Comparison of ENCODE assay signal across 9 cellular contexts in genomic region chr15:23686466-23687142, GRCh38. TPM values are rescaled to one million over a fixed set of nuclear protein-coding genes. Genes with fewer than 3 reads are reported as not detected.
DNase-seq lines count a peak whose midpoint lies in the region; ATAC-seq and TF ChIP-seq lines count a peak whose summit lies in the region.
"Had no signal": no experiment of that assay in that cellular context is flagged by ENCODE, and none has a peak within 500 bp of the region (broad histone marks: within the 10 kb centered on the region; RNA-seq: fewer than 3 reads in every experiment).

No MANE protein-coding gene starts in this region.

- peaks cover 5% of the 10 kb centered on the region for H3K36me3 Mint-ChIP-seq in brain

- H3F3A ChIP-seq in GM23248 (ENCODE audit: insufficient read depth): no peaks in the 10 kb centered on the region

- H3K4me3 Mint-ChIP-seq in brain: peak overlapping the region; percentile 78 to 83 (median 79)

- peaks cover 9% of the 10 kb centered on the region; the same call in 1 of the 2 replicates for H3K4me1 ChIP-seq in GM23248 (ENCODE audit: insufficient read depth)
- H3K4me1 ChIP-seq in iPS-20b (ENCODE audit: insufficient read depth, low read length): no peaks in the 10 kb centered on the region

- peaks cover 28% of the 10 kb centered on the region for H3K4me1 Mint-ChIP-seq in brain

- peak overlapping the region; percentile 64 for H3K4me3 ChIP-seq in GM23248
- H3K4me3 ChIP-seq in iPS-20b (ENCODE audit: low read length): peak overlapping the region; percentile 67
- H3K4me3 ChIP-seq in skeletal muscle cell (ENCODE audit: low read depth, low read length): peak overlapping the region; percentile 62

- H3K27ac Mint-ChIP-seq in brain: peak overlapping the region in 4 of 5 experiments; percentile 47 to 69 (median 56)

- H2AFZ ChIP-seq in GM23248: peak overlapping the region; percentile 74

- H3K9ac ChIP-seq in GM23248 (peak overlapping the region; percentile 73), iPS-20b (ENCODE audit: low read depth, low read length) (peak overlapping the region; percentile 48; the same call in 1 of the 2 replicates)

- WGBS in GM23248 (ENCODE audit: low coverage in 1 of 2, low lambda C conversion rate in 2 of 2, missing lambda C conversion rate in 2 of 2), 2 experiments: 30 to 34% methylated on average over 45 to 53 of the region's 57 CpGs

- peak overlapping the region; percentile 49 for H3K4me2 ChIP-seq in GM23248 (ENCODE audit: unreplicated experiment)

- H3K9me3 ChIP-seq in GM23248 (ENCODE audit: low read depth) (no peaks in the 10 kb centered on the region), iPS-20b (ENCODE audit: insufficient read depth, low read depth, low read length) (peaks cover 23% of the 10 kb centered on the region)

- no peaks in the 10 kb centered on the region for H3K9me2 ChIP-seq in GM23248 (ENCODE audit: insufficient read depth)

- DNase-seq in GM23248 (peak; percentile 45), skeletal muscle cell (ENCODE audit: low read depth) (no peak), DMS 273 treated with DMSO at 0.1 percent for 48 hours (lab: John Stamatoyannopoulos, UW) (no peak), A172 (ENCODE audit: low spot score) (no peak)
- DNase-seq: NCI-H1436 treated with DMSO at 0.1 percent for 48 hours had no signal

- no peak for TF ChIP-seq CTCF in brain (conservative IDR thresholded peaks at IDR 0.05)

- in situ Hi-C loops in GM23248 (cut with MboI): no loop called here

- H3K27me3 ChIP-seq in GM23248 (replicated peaks; ENCODE audit: insufficient read depth): no peaks in the 10 kb centered on the region
- H3K27me3 ChIP-seq in iPS-20b (ENCODE audit: insufficient read depth, low read length): no peaks in the 10 kb centered on the region

- ATAC-seq in HG03045 (IDR thresholded peaks at IDR 0.05; ENCODE audit: unreplicated experiment) (no peak), HG02588 (IDR thresholded peaks at IDR 0.05; ENCODE audit: unreplicated experiment) (no peak)

- peaks cover 6% of the 10 kb centered on the region for H3K79me2 ChIP-seq in GM23248 (ENCODE audit: insufficient read depth)

- H3K36me3 ChIP-seq in GM23248 (ENCODE audit: low read depth) (no peaks in the 10 kb centered on the region), iPS-20b (ENCODE audit: insufficient read depth, low read depth, low read length) (no peaks in the 10 kb centered on the region)

- peaks cover 0 to 33% (median 4%) of the 10 kb centered on the region in 5 experiments for H3K9me3 Mint-ChIP-seq in brain

- H3K27ac ChIP-seq in GM23248 (peak overlapping the region; percentile 28), iPS-20b (ENCODE audit: low read length) (no peak overlapping the region)

- H3K27me3 Mint-ChIP-seq in brain: peaks cover 2% of the 10 kb centered on the region

- no peaks in the 10 kb centered on the region for H4K20me1 ChIP-seq in GM23248 (ENCODE audit: insufficient read depth)

RNA-seq across cellular contexts. Expression of gene NDN, which starts 0.5 kb away (rescaled TPM):
- total RNA-seq in GM23248 (2014; rRNA removed; shearing (Covaris generic)): 127 and 133 TPM in 2 replicates
- 76.9 and 78.7 TPM in 2 replicates for polyA plus RNA-seq in GM23248 (2016; fragmentation: Nextera tagmentation; extraction: Ambion mirVana)
- polyA plus RNA-seq in brain (ENCODE audit: insufficient read depth, low read depth, low replicate concordance): 64.0 TPM
- total RNA-seq in A172 (2014; rRNA removed; shearing (Covaris generic)): not detected in 2 replicates

RNA-seq across cellular contexts. Expression of gene MAGEL2, which starts 38.9 kb away (rescaled TPM):
- 0.22 TPM in 1 of 2 replicates, not detected in the other for total RNA-seq in GM23248 (2014; rRNA removed; shearing (Covaris generic))
- polyA plus RNA-seq in GM23248 (2016; fragmentation: Nextera tagmentation; extraction: Ambion mirVana) (0.04 and 0.14 TPM in 2 replicates), brain (ENCODE audit: insufficient read depth, low read depth, low replicate concordance) (1.3 TPM)
- total RNA-seq in A172 (2014; rRNA removed; shearing (Covaris generic)): not detected in 2 replicates

Comparison
In these comparisons a context has a peak if more than half of its experiments do, and no peak if none do; other contexts are left out.
1. RNA of gene NDN, which starts 0.5 kb away (total RNA-seq): 127 to 133 TPM in GM23248; not detected in A172; every median in the first group is over 100 times any median in the second.
2. Peak in every context shown above with its lines, with median percentiles within 50 percentile points of each other: H3K4me3 ChIP-seq.